Comparison of ENCODE assay signal across 11 cellular contexts in genomic region chr11:80815752-80816453, GRCh38.
A peak's percentile ranks its signal among the peaks of the same experiment; 100 is the strongest.
DNase-seq lines count a peak whose midpoint lies in the region; ATAC-seq, FAIRE-seq and TF ChIP-seq lines count a peak whose summit lies in the region.
"Had no signal": no experiment of that assay in that cellular context is flagged by ENCODE, and none has a peak within 500 bp of the region (broad histone marks: within the 10 kb centered on the region; RNA-seq: fewer than 3 reads in every experiment).

No MANE protein-coding gene starts in this region.

- intact Hi-C loops in CD8-positive, alpha-beta T cell (cut with DNase I, micrococcal nuclease) = no loop called here

- H3K4me1 ChIP-seq in CD8-positive, alpha-beta T cell (ENCODE audit: insufficient read depth, low read length) = no peaks in the 10 kb centered on the region
- H3K4me1 ChIP-seq: parathyroid adenoma, SJCRH30 had no signal

- FAIRE-seq in H54 (lab: Jason Lieb, UNC) = no peak

- no peak for TF ChIP-seq POLR2A in H54 (IDR thresholded peaks at IDR 0.05; ENCODE audit: low read depth, low read length)

- no peak for TF ChIP-seq CTCF in CD8-positive, alpha-beta T cell (IDR thresholded peaks at IDR 0.05)

- H3K36me3 ChIP-seq in CD8-positive, alpha-beta T cell (ENCODE audit: insufficient read depth, low read length) = no peaks in the 10 kb centered on the region
- H3K36me3 ChIP-seq: SJCRH30 had no signal

- no peak overlapping the region for H3K27ac Mint-ChIP-seq in CD8-positive, alpha-beta T cell
- H3K27ac Mint-ChIP-seq: activated naive CD4-positive, alpha-beta T cell treated with anti-CD3 and anti-CD28 coated beads, Interleukin-2, amount 10 ng/mL, durations not matched to agents 7 days and 5 days had no signal

- H3K4me1 Mint-ChIP-seq in CD8-positive, alpha-beta T cell (ENCODE audit: low read depth) = no peaks in the 10 kb centered on the region
- H3K4me1 Mint-ChIP-seq: activated naive CD4-positive, alpha-beta T cell treated with anti-CD3 and anti-CD28 coated beads, Interleukin-2, amount 10 ng/mL, durations not matched to agents 7 days and 5 days had no signal

- no peaks in the 10 kb centered on the region for H3K36me3 Mint-ChIP-seq in CD8-positive, alpha-beta T cell
- H3K36me3 Mint-ChIP-seq: activated naive CD4-positive, alpha-beta T cell treated with anti-CD3 and anti-CD28 coated beads, Interleukin-2, amount 10 ng/mL, durations not matched to agents 7 days and 5 days had no signal

- POLR2A ChIA-PET in CD8-positive, alpha-beta T cell (lab: Charles Lee) = interaction anchor here (0.6 to 0.7 kb wide), 2 partner anchors 309 to 356 kb away, joined by 3 to 4 read pairs; no protein-coding TSS in a partner anchor

- in situ Hi-C loops in Caki2 (cut with HindIII; ENCODE audit: low pct_unique_long_range_greater_than_20kb, low sequenced_read_pairs) = no loop called here

- no peak overlapping the region for H3K4me3 Mint-ChIP-seq in CD8-positive, alpha-beta T cell
- H3K4me3 Mint-ChIP-seq: activated naive CD4-positive, alpha-beta T cell treated with anti-CD3 and anti-CD28 coated beads, Interleukin-2, amount 10 ng/mL, durations not matched to agents 7 days and 5 days had no signal

- H3K9me3 Mint-ChIP-seq in CD8-positive, alpha-beta T cell = peaks cover 11% of the 10 kb centered on the region
- H3K9me3 Mint-ChIP-seq: activated naive CD4-positive, alpha-beta T cell treated with anti-CD3 and anti-CD28 coated beads, Interleukin-2, amount 10 ng/mL, durations not matched to agents 7 days and 5 days had no signal

- DNase-seq in Caki2 (ENCODE audit: low read depth) (peak; percentile 23), RPMI8226 (peak; percentile 5), H54 (ENCODE audit: insufficient read length, low spot score) (no peak)
- no peak for DNase-seq in activated T-cell treated with anti-CD3 and anti-CD28 coated beads, Interleukin-2, amount 50 U/mL, for 48 hours
- no peak for DNase-seq in CD8-positive, alpha-beta T cell
- DNase-seq: activated naive CD4-positive, alpha-beta T cell treated with anti-CD3 and anti-CD28 coated beads, Interleukin-2, amount 10 ng/mL, durations not matched to agents 7 days and 5 days; SJCRH30 had no signal

- H3K27me3 ChIP-seq in CD8-positive, alpha-beta T cell (ENCODE audit: insufficient read depth, low read length) = no peaks in the 10 kb centered on the region
- H3K27me3 ChIP-seq: SJCRH30 had no signal

- H3K27me3 Mint-ChIP-seq in CD8-positive, alpha-beta T cell (ENCODE audit: low read depth) = no peaks in the 10 kb centered on the region
- H3K27me3 Mint-ChIP-seq: activated naive CD4-positive, alpha-beta T cell treated with anti-CD3 and anti-CD28 coated beads, Interleukin-2, amount 10 ng/mL, durations not matched to agents 7 days and 5 days had no signal

- H3K9me3 ChIP-seq in CD8-positive, alpha-beta T cell (ENCODE audit: low read length) = no peaks in the 10 kb centered on the region
- H3K9me3 ChIP-seq: SJCRH30 had no signal

- CTCF ChIA-PET in CD8-positive, alpha-beta T cell (lab: Charles Lee) = no interaction called here

- no peak overlapping the region for H3K27ac ChIP-seq in CD8-positive, alpha-beta T cell (ENCODE audit: low read depth, low read length)
- H3K27ac ChIP-seq: parathyroid adenoma, SJCRH30 had no signal

- H3K4me3 ChIP-seq in CD8-positive, alpha-beta T cell (ENCODE audit: low read depth, low read length) = no peak overlapping the region
- H3K4me3 ChIP-seq: SJCRH30 had no signal

- ATAC-seq in GM19395 (IDR thresholded peaks at IDR 0.05; ENCODE audit: unreplicated experiment) = peak; percentile 86
- ATAC-seq in HG03045 (IDR thresholded peaks at IDR 0.05; ENCODE audit: unreplicated experiment) = peak; percentile 91
- no peak for ATAC-seq in CD8-positive, alpha-beta T cell
- no peak for ATAC-seq in esophagus mucosa

Comparison
In these comparisons a context has a peak if more than half of its experiments do, and no peak if none do; other contexts are left out.
1. DNase-seq: peak in Caki2 (single experiment) and RPMI8226 (single experiment); none in activated T-cell treated with anti-CD3 and anti-CD28 coated beads, Interleukin-2, amount 50 U/mL, for 48 hours (0 of 2), H54 (single experiment) and CD8-positive, alpha-beta T cell (0 of 7).
2. ATAC-seq: peak in GM19395 (single experiment) and HG03045 (single experiment); none in CD8-positive, alpha-beta T cell (single experiment) and esophagus mucosa (single experiment).